Comparison of ENCODE assay signal across 16 cellular contexts in genomic region chr2:55781542-55781941, GRCh38.
A peak's percentile ranks its signal among the peaks of the same experiment; 100 is the strongest.
DNase-seq lines count a peak whose midpoint lies in the region; ATAC-seq, FAIRE-seq and TF ChIP-seq lines count a peak whose summit lies in the region.
"Had no signal": no experiment of that assay in that cellular context is flagged by ENCODE, and none has a peak within 500 bp of the region (broad histone marks: within the 10 kb centered on the region; RNA-seq: fewer than 3 reads in every experiment).

No MANE protein-coding gene starts in this region.

- DNase-seq in A549 (ENCODE audit: low read depth in 1 of 2, low spot score in 1 of 2) (no peak), HCT116 (ENCODE audit: low read depth, low spot score) (no peak), Panc1 (ENCODE audit: low read depth, low spot score) (no peak), fibroblast of mammary gland (ENCODE audit: low read depth) (peak; percentile 5), D341Med (ENCODE audit: low spot score) (no peak), HCEC 1CT (no peak), gastrocnemius medialis (no peak)
- DNase-seq: CD4-positive, CD25-positive, alpha-beta regulatory T cell; DMS79; NCI-H1417 treated with DMSO at 0.1 percent for 48 hours; NCI-H2029 treated with DMSO at 0.1 percent for 48 hours; NCI-H524; Right ventricle myocardium superior had no signal

- TF ChIP-seq POLR2A in A549 (IDR thresholded peaks at IDR 0.05; ENCODE audit: low read length) (no peak), HCT116 (IDR thresholded peaks at IDR 0.05; ENCODE audit: borderline replicate concordance, extremely low read depth, insufficient read depth, insufficient read length) (no peak), gastrocnemius medialis (IDR thresholded peaks at IDR 0.05) (no peak)

- CTCF ChIA-PET in A549 (lab: Yijun Ruan, JAX) (interaction anchor here (0.9 to 1.8 kb wide), 5 partner anchors 10 to 180 kb away, joined by 3 to 5 read pairs (median 4); no protein-coding TSS in a partner anchor), HCT116 (lab: Charles Lee) (interaction anchor here (1.7 to 2.1 kb wide), 2 partner anchors 10 to 180 kb away, joined by 9 read pairs; no protein-coding TSS in a partner anchor), Panc1 (lab: Charles Lee) (interaction anchor here (1.0 kb wide), 1 partner anchor 228 kb away, joined by 5 read pairs; no protein-coding TSS in a partner anchor)

- no peaks in the 10 kb centered on the region for H3K36me3 ChIP-seq in HCT116 (ENCODE audit: control insufficient read depth in 1 of 2, insufficient read depth in 2 of 2, low read length in 2 of 2)
- no peaks in the 10 kb centered on the region for H3K36me3 ChIP-seq in Panc1 (ENCODE audit: control insufficient read depth, insufficient read depth, low read length)
- H3K36me3 ChIP-seq in gastrocnemius medialis = no peaks in the 10 kb centered on the region

- in situ Hi-C loops in Panc1 (cut with HindIII; ENCODE audit: low pct_unique_long_range_greater_than_20kb, low sequenced_read_pairs) = no loop called here
- in situ Hi-C loops in gastrocnemius medialis (cut with MboI; ENCODE audit: low sequenced_read_pairs in 4 of 4) = no loop called here

- RAD21 ChIA-PET in HCT116 (lab: Charles Lee; ENCODE audit: low non-redundant PET in 1 of 2, low total read pairs in 2 of 2, uncharacterized antibody in 2 of 2, unreplicated experiment in 2 of 2) = no interaction called here

- FAIRE-seq in A549 (lab: Jason Lieb, UNC) = no peak
- FAIRE-seq: G401.6, GM12892 had no signal

- no peak overlapping the region for H3K9ac ChIP-seq in HCT116 (ENCODE audit: low read length)

- intact Hi-C loops in HCT116 (cut with micrococcal nuclease) (no loop called here), Panc1 (cut with micrococcal nuclease; ENCODE audit: unreplicated experiment) (no loop called here), gastrocnemius medialis (cut with DNase I; ENCODE audit: low total_unique reads) (no loop called here)

- 96% methylated on average over 1 of the region's 1 CpG for WGBS in A549 (ENCODE audit: missing lambda C conversion rate)

- no peaks in the 10 kb centered on the region for H3K9me2 ChIP-seq in HCT116 (ENCODE audit: insufficient read depth)

- no peaks in the 10 kb centered on the region for H4K20me1 ChIP-seq in HCT116 (ENCODE audit: insufficient read depth)

- no peak for ATAC-seq in A549
- no peak for ATAC-seq in HCT116
- no peak for ATAC-seq in Panc1
- ATAC-seq in HG03280 (IDR thresholded peaks at IDR 0.05; ENCODE audit: unreplicated experiment) = no peak
- no peak for ATAC-seq in gastrocnemius medialis

- no peak for TF ChIP-seq CTCF in A549 (IDR thresholded peaks at IDR 0.05)
- TF ChIP-seq CTCF in HCT116 (IDR thresholded peaks at IDR 0.05 in 2 of 3, conservative IDR thresholded peaks at IDR 0.05 in 1 of 3; ENCODE audit: borderline replicate concordance in 1 of 3, insufficient read depth in 1 of 3, low read depth in 2 of 3, low read length in 2 of 3) = no peak
- TF ChIP-seq CTCF in Panc1 (IDR thresholded peaks at IDR 0.05) = no peak; the same call in 1 of the 2 replicates
- no peak for TF ChIP-seq CTCF in fibroblast of mammary gland (conservative IDR thresholded peaks at IDR 0.05; ENCODE audit: control insufficient read depth, insufficient read depth, low read depth, low read length)
- no peak for TF ChIP-seq CTCF in gastrocnemius medialis (IDR thresholded peaks at IDR 0.05 in 4 of 5, conservative IDR thresholded peaks at IDR 0.05 in 1 of 5)

- H3K4me2 ChIP-seq in A549 (no peak overlapping the region), HCT116 (ENCODE audit: low read length) (no peak overlapping the region)

- H3K4me3 ChIP-seq in A549 (no peak overlapping the region), HCT116 (replicated peaks in 1 of 2; ENCODE audit: low read depth in 1 of 2, low read length in 2 of 2) (no peak overlapping the region), Panc1 (ENCODE audit: low read depth in 2 of 2, low read length in 2 of 2) (no peak overlapping the region), fibroblast of mammary gland (ENCODE audit: control insufficient read depth, low read depth, low read length) (no peak overlapping the region), gastrocnemius medialis (no peak overlapping the region)

- no TSS peak for BruUV-seq in HCT116 (replicated peaks; lab: Mats Ljungman, UMichigan)
- no TSS peak for BruUV-seq in Panc1 (replicated peaks; lab: Mats Ljungman, UMichigan)

- H3K27me3 ChIP-seq in HCT116 (ENCODE audit: insufficient read depth, low read length) (no peaks in the 10 kb centered on the region), Panc1 (ENCODE audit: control insufficient read depth, insufficient read depth, low read length) (no peaks in the 10 kb centered on the region), gastrocnemius medialis (no peaks in the 10 kb centered on the region)

- TF ChIP-seq RAD21 in A549 (conservative IDR thresholded peaks at IDR 0.05 in 1 of 2, IDR thresholded peaks at IDR 0.05 in 1 of 2) = 0 out of 5 replicates have a peak, but pooled peaks of 1 of the 2 experiments have one; percentile 25
- TF ChIP-seq RAD21 in HCT116 (IDR thresholded peaks at IDR 0.05; ENCODE audit: low read depth) = peak; percentile 24; the same call in 1 of the 2 replicates

- H3K27ac ChIP-seq in A549 (peak overlapping the region; percentile 90 to 92), HCT116 (ENCODE audit: low read depth, low read length) (no peak overlapping the region), Panc1 (ENCODE audit: low read length) (peak overlapping the region; percentile 45), gastrocnemius medialis (no peak overlapping the region)

- no peak overlapping the region for H2AFZ ChIP-seq in HCT116 (ENCODE audit: low read depth, low read length, poor library complexity, severe bottlenecking)

- POLR2A ChIA-PET in A549 (lab: Yijun Ruan, JAX) (no interaction called here), HCT116 (lab: Charles Lee) (no interaction called here), Panc1 (lab: Charles Lee) (no interaction called here)

- H3K9me3 ChIP-seq in A549 (peaks cover 20% of the 10 kb centered on the region), HCT116 (ENCODE audit: control insufficient read depth in 1 of 2, insufficient read depth in 1 of 2, low read depth in 1 of 2, low read length in 2 of 2) (no peaks in the 10 kb centered on the region), Panc1 (ENCODE audit: control insufficient read depth, insufficient read depth, low read depth, low read length) (no peaks in the 10 kb centered on the region), gastrocnemius medialis (no peaks in the 10 kb centered on the region)

- H3K4me1 ChIP-seq in A549 = peaks cover 44% of the 10 kb centered on the region
- H3K4me1 ChIP-seq in HCT116 (ENCODE audit: control insufficient read depth in 1 of 2, insufficient read depth in 2 of 2, low read length in 2 of 2) = peaks cover 5 to 19% of the 10 kb centered on the region in 2 experiments
- peaks cover 18% of the 10 kb centered on the region for H3K4me1 ChIP-seq in Panc1 (ENCODE audit: control insufficient read depth, insufficient read depth, low read length)
- H3K4me1 ChIP-seq in gastrocnemius medialis = no peaks in the 10 kb centered on the region

- no peaks in the 10 kb centered on the region for H3K79me2 ChIP-seq in HCT116 (ENCODE audit: insufficient read depth, low read length)

- no peak for TF ChIP-seq EP300 in A549 (IDR thresholded peaks at IDR 0.05)

TF ChIP-seq in A549, 52 proteins besides CTCF, POLR2A, EP300 and RAD21 (continues in another document):
- no peak for TF ChIP-seq RNF2 (IDR thresholded peaks at IDR 0.05; ENCODE audit: borderline replicate concordance, low read depth)
- no peak for TF ChIP-seq NFE2L2 (conservative IDR thresholded peaks at IDR 0.05; ENCODE audit: low read length)
- no peak for TF ChIP-seq ZC3H11A (IDR thresholded peaks at IDR 0.05)
- TF ChIP-seq NPAS2 (CRISPR knock-in tag; IDR thresholded peaks at IDR 0.05; ENCODE audit: borderline replicate concordance) = no peak
- TF ChIP-seq HEYL (CRISPR knock-in tag; IDR thresholded peaks at IDR 0.05) = no peak
- no peak for TF ChIP-seq KDM1A (IDR thresholded peaks at IDR 0.05; ENCODE audit: low read depth)
- TF ChIP-seq, protein P1, sequence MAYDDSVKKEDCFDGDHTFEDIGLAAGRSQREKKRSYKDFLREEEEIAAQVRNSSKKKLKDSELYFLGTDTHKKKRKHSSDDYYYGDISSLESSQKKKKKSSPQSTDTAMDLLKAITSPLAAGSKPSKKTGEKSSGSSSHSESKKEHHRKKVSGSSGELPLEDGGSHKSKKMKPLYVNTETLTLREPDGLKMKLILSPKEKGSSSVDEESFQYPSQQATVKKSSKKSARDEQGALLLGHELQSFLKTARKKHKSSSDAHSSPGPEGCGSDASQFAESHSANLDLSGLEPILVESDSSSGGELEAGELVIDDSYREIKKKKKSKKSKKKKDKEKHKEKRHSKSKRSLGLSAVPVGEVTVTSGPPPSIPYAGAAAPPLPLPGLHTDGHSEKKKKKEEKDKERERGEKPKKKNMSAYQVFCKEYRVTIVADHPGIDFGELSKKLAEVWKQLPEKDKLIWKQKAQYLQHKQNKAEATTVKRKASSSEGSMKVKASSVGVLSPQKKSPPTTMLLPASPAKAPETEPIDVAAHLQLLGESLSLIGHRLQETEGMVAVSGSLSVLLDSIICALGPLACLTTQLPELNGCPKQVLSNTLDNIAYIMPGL (CRISPR knock-in tag; IDR thresholded peaks at IDR 0.05; ENCODE audit: borderline replicate concordance) = no peak
- TF ChIP-seq ZSCAN20 (CRISPR knock-in tag; IDR thresholded peaks at IDR 0.05) = no peak

TF ChIP-seq in HCT116, 20 proteins besides CTCF, POLR2A, EP300 and RAD21:
- TF ChIP-seq CEBPB (IDR thresholded peaks at IDR 0.05; ENCODE audit: low read depth) (no peak), SP1 (IDR thresholded peaks at IDR 0.05; ENCODE audit: low read depth) (no peak), TCF7L2 (IDR thresholded peaks at IDR 0.05; ENCODE audit: borderline replicate concordance, extremely low read depth, insufficient read depth, insufficient read length) (no peak), SIN3A (IDR thresholded peaks at IDR 0.05; ENCODE audit: low read depth) (no peak)

Comparison
In these comparisons a context has a peak if more than half of its experiments do, and no peak if none do; other contexts are left out.
1. H3K27ac ChIP-seq: peak in A549 (2 of 2) and Panc1 (single experiment); none in HCT116 (single experiment) and gastrocnemius medialis (0 of 4).